1 cellular context compared by ENCODE assay signal in the genomic region with DNA sequence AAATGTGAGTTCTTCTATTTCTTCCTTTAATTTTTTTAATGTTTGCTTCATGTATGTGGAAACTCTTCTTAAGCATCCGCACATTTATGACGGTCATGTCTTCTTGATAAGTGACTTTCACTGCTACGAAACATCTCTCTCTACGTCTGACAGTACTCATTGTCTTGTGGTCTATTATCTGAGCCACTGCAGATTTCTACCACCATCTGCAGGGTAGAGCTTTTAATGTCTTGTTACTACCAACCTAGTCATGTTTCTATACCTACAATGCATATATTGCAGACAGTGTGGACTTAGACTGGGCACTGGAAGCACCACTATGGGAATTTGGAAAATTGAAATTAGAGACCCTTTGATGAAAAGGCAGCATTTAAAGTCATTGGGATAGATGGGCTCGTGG.
TF ChIP-seq lines count a peak whose summit lies in the region.

No MANE protein-coding gene starts in this region.

TF ChIP-seq in K562, 482 proteins besides CTCF, POLR2A, EP300 and RAD21 (continued from another document):
- TF ChIP-seq, protein P1, sequence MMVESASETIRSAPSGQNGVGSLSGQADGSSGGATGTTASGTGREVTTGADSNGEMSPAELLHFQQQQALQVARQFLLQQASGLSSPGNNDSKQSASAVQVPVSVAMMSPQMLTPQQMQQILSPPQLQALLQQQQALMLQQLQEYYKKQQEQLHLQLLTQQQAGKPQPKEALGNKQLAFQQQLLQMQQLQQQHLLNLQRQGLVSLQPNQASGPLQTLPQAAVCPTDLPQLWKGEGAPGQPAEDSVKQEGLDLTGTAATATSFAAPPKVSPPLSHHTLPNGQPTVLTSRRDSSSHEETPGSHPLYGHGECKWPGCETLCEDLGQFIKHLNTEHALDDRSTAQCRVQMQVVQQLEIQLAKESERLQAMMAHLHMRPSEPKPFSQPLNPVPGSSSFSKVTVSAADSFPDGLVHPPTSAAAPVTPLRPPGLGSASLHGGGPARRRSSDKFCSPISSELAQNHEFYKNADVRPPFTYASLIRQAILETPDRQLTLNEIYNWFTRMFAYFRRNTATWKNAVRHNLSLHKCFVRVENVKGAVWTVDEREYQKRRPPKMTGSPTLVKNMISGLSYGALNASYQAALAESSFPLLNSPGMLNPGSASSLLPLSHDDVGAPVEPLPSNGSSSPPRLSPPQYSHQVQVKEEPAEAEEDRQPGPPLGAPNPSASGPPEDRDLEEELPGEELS (CRISPR knock-in tag; IDR thresholded peaks at IDR 0.05; ENCODE audit: borderline replicate concordance) = no peak
- TF ChIP-seq CBFA2T3 (IDR thresholded peaks at IDR 0.05) (peak; percentile 45), POLR3A (IDR thresholded peaks at IDR 0.05; ENCODE audit: borderline replicate concordance, extremely low read depth, insufficient read depth, insufficient read length) (no peak), FOXK2 (conservative IDR thresholded peaks at IDR 0.05 in 1 of 2, IDR thresholded peaks at IDR 0.05 in 1 of 2; ENCODE audit: low read depth in 2 of 2) (0 out of 4 replicates have a peak, but pooled peaks of 1 of the 2 experiments have one; percentile 25), LCOR (CRISPR knock-in tag; IDR thresholded peaks at IDR 0.05) (no peak), CEBPG (CRISPR knock-in tag; IDR thresholded peaks at IDR 0.05) (no peak), CEBPG (tag; conservative IDR thresholded peaks at IDR 0.05 in 1 of 2, IDR thresholded peaks at IDR 0.05 in 1 of 2) (0 out of 4 replicates have a peak, but pooled peaks of 1 of the 2 experiments have one; percentile 8), BRD4 (IDR thresholded peaks at IDR 0.05) (no peak), ZNF707 (CRISPR knock-in tag; conservative IDR thresholded peaks at IDR 0.05) (no peak), HDAC2 (IDR thresholded peaks at IDR 0.05) (no peak), ZNF589 (CRISPR knock-in tag; IDR thresholded peaks at IDR 0.05; ENCODE audit: low read depth) (no peak), ZNF175 (CRISPR knock-in tag; IDR thresholded peaks at IDR 0.05; ENCODE audit: low read depth) (peak; percentile 85), RCOR1 (IDR thresholded peaks at IDR 0.05; ENCODE audit: borderline replicate concordance in 1 of 2, low read depth in 2 of 2, low read length in 2 of 2) (no peak), ETV6 (IDR thresholded peaks at IDR 0.05; ENCODE audit: borderline replicate concordance in 1 of 2, low read depth in 2 of 2, low read length in 1 of 2) (no peak), ETV6 (CRISPR knock-in tag; IDR thresholded peaks at IDR 0.05; ENCODE audit: borderline replicate concordance) (no peak), TAL1 (IDR thresholded peaks at IDR 0.05) (no peak), CBFA2T2 (conservative IDR thresholded peaks at IDR 0.05) (peak; percentile 20; the same call in 1 of the 2 replicates)
- TF ChIP-seq, protein P2, sequence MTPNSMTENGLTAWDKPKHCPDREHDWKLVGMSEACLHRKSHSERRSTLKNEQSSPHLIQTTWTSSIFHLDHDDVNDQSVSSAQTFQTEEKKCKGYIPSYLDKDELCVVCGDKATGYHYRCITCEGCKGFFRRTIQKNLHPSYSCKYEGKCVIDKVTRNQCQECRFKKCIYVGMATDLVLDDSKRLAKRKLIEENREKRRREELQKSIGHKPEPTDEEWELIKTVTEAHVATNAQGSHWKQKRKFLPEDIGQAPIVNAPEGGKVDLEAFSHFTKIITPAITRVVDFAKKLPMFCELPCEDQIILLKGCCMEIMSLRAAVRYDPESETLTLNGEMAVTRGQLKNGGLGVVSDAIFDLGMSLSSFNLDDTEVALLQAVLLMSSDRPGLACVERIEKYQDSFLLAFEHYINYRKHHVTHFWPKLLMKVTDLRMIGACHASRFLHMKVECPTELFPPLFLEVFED (CRISPR knock-in tag; conservative IDR thresholded peaks at IDR 0.05) = no peak
- TF ChIP-seq, protein P3, sequence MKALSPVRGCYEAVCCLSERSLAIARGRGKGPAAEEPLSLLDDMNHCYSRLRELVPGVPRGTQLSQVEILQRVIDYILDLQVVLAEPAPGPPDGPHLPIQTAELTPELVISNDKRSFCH (CRISPR knock-in tag; IDR thresholded peaks at IDR 0.05) = no peak
- TF ChIP-seq, protein P3 (tag; IDR thresholded peaks at IDR 0.05) = no peak
